Comparison of ENCODE assay signal across 1 cellular context in the genomic region with DNA sequence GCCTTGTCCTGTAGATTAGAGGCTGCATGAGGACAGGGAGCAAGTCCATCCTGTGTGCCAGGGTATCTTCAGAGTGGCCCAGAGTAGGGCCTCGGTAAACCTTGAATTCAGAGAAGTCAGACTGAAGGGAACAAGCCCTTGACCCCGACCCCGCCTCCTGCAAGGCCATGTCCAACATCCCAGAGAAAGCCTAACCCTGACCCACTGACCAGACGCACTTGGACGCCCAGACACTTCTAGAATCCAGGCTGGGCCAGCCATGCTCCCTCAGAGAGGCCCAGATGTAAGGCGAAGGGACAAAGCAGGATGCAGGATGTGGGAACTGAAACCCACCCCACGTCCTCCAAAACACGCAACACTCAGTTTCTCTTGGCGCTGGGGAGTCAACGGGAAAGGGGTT.
TF ChIP-seq lines count a peak whose summit lies in the region.

No MANE protein-coding gene starts in this region.

TF ChIP-seq in GM23338, 12 proteins besides CTCF, POLR2A, EP300 and RAD21 (continued from another document):
- TF ChIP-seq JUNB (IDR thresholded peaks at IDR 0.05; ENCODE audit: unreplicated experiment) (no peak), STAT1 (IDR thresholded peaks at IDR 0.05; ENCODE audit: unreplicated experiment) (no peak)
TF ChIP-seq in GM23338: peak in this region for 0.
